1 cellular context compared by ENCODE assay signal in the genomic region with DNA sequence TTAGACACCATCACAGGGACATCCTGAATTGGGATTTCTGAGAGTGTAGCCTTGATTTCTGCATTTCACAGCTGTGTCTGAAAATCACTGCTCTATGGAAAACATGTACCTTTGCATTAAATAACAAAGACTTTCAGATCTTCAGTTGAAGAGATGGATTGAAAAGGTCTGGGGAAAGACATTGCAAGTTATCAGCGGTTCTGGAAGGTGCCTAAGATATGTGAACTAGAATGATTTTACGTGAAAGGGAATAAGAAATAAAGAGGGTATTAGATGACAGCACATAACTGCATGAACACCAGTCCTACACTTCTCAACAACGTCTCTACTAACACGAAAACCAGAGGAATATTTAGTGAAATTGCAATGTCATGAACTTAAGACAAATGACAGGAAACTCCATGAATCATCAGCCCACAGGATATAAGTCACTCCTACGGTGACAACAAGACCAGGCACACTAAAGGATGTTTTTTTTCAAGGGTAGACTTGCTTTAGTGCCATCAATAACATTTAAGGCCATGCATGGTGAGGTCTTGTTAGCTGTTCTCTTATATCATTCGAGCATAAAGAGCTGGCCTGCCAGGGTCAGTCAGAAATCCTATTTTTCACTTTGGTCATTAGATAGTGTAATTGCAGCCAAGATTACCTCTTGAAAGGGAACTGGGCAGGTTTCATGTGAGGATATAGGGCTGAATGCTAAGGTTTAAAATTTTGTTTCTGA.
TF ChIP-seq lines count a peak whose summit lies in the region.

No MANE protein-coding gene starts in this region.

TF ChIP-seq in K562, 482 proteins besides CTCF, POLR2A, EP300 and RAD21 (continued from another document and continues in another):
- TF ChIP-seq POLR2G (IDR thresholded peaks at IDR 0.05; ENCODE audit: low read depth, low read length) (peak; percentile 55; the same call in 1 of the 2 replicates), ZMIZ1 (IDR thresholded peaks at IDR 0.05; ENCODE audit: low read depth in 2 of 2, low read length in 2 of 2) (peak in 1 of 2 experiments; percentile 71; a peak in 1 of 4 replicates), RBM25 (IDR thresholded peaks at IDR 0.05; ENCODE audit: low read depth, low read length, severe bottlenecking) (no peak), HDAC8 (tag; IDR thresholded peaks at IDR 0.05) (no peak; the same call in 1 of the 2 replicates), HNRNPL (IDR thresholded peaks at IDR 0.05; ENCODE audit: low read depth, low read length) (no peak), NFIX (CRISPR knock-in tag; IDR thresholded peaks at IDR 0.05; ENCODE audit: low read depth) (no peak), CBX5 (IDR thresholded peaks at IDR 0.05; ENCODE audit: borderline replicate concordance, low read depth) (no peak), ZNF277 (CRISPR knock-in tag; IDR thresholded peaks at IDR 0.05; ENCODE audit: borderline replicate concordance) (no peak), MXD1 (CRISPR knock-in tag; IDR thresholded peaks at IDR 0.05; ENCODE audit: borderline replicate concordance, poor library complexity, severe bottlenecking) (no peak), NRF1 (conservative IDR thresholded peaks at IDR 0.05 in 1 of 2, IDR thresholded peaks at IDR 0.05 in 1 of 2) (no peak), ASH1L (IDR thresholded peaks at IDR 0.05; ENCODE audit: borderline replicate concordance, low read depth, partially characterized antibody) (peak; percentile 7), KDM5B (IDR thresholded peaks at IDR 0.05; ENCODE audit: insufficient replicate concordance, low read depth, low read length) (no peak), BACH1 (tag; IDR thresholded peaks at IDR 0.05) (peak; percentile 95), MTA2 (IDR thresholded peaks at IDR 0.05; ENCODE audit: low read depth) (peak; percentile 31; the same call in 1 of the 2 replicates), NCOA1 (IDR thresholded peaks at IDR 0.05; ENCODE audit: low read depth) (peak; percentile 89), HDAC1 (IDR thresholded peaks at IDR 0.05) (peak in 1 of 2 experiments; percentile 89; a peak in 2 of 4 replicates), BCL6 (CRISPR knock-in tag; IDR thresholded peaks at IDR 0.05) (no peak), XRCC4 (IDR thresholded peaks at IDR 0.05; ENCODE audit: extremely low read depth, insufficient read depth, insufficient read length) (no peak), TCF7 (IDR thresholded peaks at IDR 0.05; ENCODE audit: borderline replicate concordance) (no peak), SRSF1 (IDR thresholded peaks at IDR 0.05; ENCODE audit: low read depth, low read length) (no peak), NR0B1 (IDR thresholded peaks at IDR 0.05; ENCODE audit: partially characterized antibody) (no peak), BRD9 (IDR thresholded peaks at IDR 0.05; ENCODE audit: low read depth, partially characterized antibody) (peak; percentile 97), RCOR1 (IDR thresholded peaks at IDR 0.05; ENCODE audit: borderline replicate concordance in 1 of 2, low read depth in 2 of 2, low read length in 2 of 2) (peak; percentile 14 to 73; a peak in 2 of 4 replicates), TEAD2 (tag; IDR thresholded peaks at IDR 0.05) (no peak; the same call in none of the 2 replicates), HMGXB4 (CRISPR knock-in tag; IDR thresholded peaks at IDR 0.05) (no peak), HSF4 (CRISPR knock-in tag; IDR thresholded peaks at IDR 0.05; ENCODE audit: borderline replicate concordance) (no peak; the same call in 1 of the 2 replicates), RBM15 (IDR thresholded peaks at IDR 0.05; ENCODE audit: insufficient read depth, low read length) (no peak), NFATC3 (IDR thresholded peaks at IDR 0.05) (peak; percentile 65; the same call in 1 of the 2 replicates), ZNF695 (CRISPR knock-in tag; IDR thresholded peaks at IDR 0.05) (no peak), KDM1A (IDR thresholded peaks at IDR 0.05) (peak; percentile 71 to 76), CEBPG (CRISPR knock-in tag; IDR thresholded peaks at IDR 0.05) (no peak), CEBPG (tag; conservative IDR thresholded peaks at IDR 0.05 in 1 of 2, IDR thresholded peaks at IDR 0.05 in 1 of 2) (no peak), SAP30 (IDR thresholded peaks at IDR 0.05; ENCODE audit: borderline replicate concordance, insufficient read depth, low read depth, low read length, poor library complexity, severe bottlenecking) (no peak), NFE2 (IDR thresholded peaks at IDR 0.05; ENCODE audit: low read depth) (peak; percentile 99), LCOR (CRISPR knock-in tag; IDR thresholded peaks at IDR 0.05) (peak; percentile 83), JUNB (CRISPR knock-in tag; conservative IDR thresholded peaks at IDR 0.05) (peak; percentile 55; the same call in 1 of the 2 replicates), RBFOX2 (IDR thresholded peaks at IDR 0.05; ENCODE audit: low read depth, low read length) (peak; percentile 71), POLR3A (IDR thresholded peaks at IDR 0.05; ENCODE audit: borderline replicate concordance, extremely low read depth, insufficient read depth, insufficient read length) (no peak), TOE1 (IDR thresholded peaks at IDR 0.05; ENCODE audit: borderline replicate concordance) (peak; percentile 82), TOE1 (CRISPR knock-in tag; IDR thresholded peaks at IDR 0.05; ENCODE audit: borderline replicate concordance, low read depth) (no peak), TCF3 (CRISPR knock-in tag; IDR thresholded peaks at IDR 0.05) (peak; percentile 63), ZNF395 (CRISPR knock-in tag; IDR thresholded peaks at IDR 0.05) (peak; percentile 91), POU5F1 (IDR thresholded peaks at IDR 0.05; ENCODE audit: borderline replicate concordance, low read depth, low read length, partially characterized antibody) (no peak)
- TF ChIP-seq, protein P1, sequence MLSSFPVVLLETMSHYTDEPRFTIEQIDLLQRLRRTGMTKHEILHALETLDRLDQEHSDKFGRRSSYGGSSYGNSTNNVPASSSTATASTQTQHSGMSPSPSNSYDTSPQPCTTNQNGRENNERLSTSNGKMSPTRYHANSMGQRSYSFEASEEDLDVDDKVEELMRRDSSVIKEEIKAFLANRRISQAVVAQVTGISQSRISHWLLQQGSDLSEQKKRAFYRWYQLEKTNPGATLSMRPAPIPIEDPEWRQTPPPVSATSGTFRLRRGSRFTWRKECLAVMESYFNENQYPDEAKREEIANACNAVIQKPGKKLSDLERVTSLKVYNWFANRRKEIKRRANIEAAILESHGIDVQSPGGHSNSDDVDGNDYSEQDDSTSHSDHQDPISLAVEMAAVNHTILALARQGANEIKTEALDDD (IDR thresholded peaks at IDR 0.05): peak; percentile 93
- TF ChIP-seq, protein P2, sequence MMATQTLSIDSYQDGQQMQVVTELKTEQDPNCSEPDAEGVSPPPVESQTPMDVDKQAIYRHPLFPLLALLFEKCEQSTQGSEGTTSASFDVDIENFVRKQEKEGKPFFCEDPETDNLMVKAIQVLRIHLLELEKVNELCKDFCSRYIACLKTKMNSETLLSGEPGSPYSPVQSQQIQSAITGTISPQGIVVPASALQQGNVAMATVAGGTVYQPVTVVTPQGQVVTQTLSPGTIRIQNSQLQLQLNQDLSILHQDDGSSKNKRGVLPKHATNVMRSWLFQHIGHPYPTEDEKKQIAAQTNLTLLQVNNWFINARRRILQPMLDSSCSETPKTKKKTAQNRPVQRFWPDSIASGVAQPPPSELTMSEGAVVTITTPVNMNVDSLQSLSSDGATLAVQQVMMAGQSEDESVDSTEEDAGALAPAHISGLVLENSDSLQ (IDR thresholded peaks at IDR 0.05): peak; percentile 98
- TF ChIP-seq, protein P3, sequence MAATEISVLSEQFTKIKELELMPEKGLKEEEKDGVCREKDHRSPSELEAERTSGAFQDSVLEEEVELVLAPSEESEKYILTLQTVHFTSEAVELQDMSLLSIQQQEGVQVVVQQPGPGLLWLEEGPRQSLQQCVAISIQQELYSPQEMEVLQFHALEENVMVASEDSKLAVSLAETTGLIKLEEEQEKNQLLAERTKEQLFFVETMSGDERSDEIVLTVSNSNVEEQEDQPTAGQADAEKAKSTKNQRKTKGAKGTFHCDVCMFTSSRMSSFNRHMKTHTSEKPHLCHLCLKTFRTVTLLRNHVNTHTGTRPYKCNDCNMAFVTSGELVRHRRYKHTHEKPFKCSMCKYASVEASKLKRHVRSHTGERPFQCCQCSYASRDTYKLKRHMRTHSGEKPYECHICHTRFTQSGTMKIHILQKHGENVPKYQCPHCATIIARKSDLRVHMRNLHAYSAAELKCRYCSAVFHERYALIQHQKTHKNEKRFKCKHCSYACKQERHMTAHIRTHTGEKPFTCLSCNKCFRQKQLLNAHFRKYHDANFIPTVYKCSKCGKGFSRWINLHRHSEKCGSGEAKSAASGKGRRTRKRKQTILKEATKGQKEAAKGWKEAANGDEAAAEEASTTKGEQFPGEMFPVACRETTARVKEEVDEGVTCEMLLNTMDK (IDR thresholded peaks at IDR 0.05; ENCODE audit: borderline replicate concordance, insufficient read depth, low read depth, low read length, poor library complexity, severe bottlenecking): no peak
- TF ChIP-seq, protein P4, sequence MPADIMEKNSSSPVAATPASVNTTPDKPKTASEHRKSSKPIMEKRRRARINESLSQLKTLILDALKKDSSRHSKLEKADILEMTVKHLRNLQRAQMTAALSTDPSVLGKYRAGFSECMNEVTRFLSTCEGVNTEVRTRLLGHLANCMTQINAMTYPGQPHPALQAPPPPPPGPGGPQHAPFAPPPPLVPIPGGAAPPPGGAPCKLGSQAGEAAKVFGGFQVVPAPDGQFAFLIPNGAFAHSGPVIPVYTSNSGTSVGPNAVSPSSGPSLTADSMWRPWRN (IDR thresholded peaks at IDR 0.05; ENCODE audit: low read depth): 0 out of 2 replicates have a peak, but pooled peaks have one; percentile 39
